1 cellular context compared by ENCODE assay signal in the genomic region with DNA sequence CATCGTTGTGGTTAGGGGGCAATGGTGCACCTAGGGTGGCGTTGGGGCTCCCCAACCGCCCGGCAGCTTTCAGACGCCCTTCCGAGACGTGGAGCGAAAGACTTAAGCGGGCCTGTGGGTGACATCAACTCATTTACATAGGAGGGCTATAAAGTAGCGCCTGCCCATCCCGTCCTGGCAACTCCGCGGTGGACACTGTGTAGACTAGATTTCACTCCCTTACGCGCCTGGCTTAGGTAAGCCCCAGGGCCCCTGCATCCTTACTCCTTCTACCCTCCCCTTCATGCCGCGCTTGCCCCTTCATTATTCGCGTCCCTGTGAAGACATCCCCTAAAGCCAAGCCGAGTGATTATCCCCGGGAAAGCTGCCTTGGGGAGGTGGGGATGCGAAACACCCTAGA.
TF ChIP-seq lines count a peak whose summit lies in the region.

No MANE protein-coding gene starts in this region.

TF ChIP-seq in H1, 55 proteins besides CTCF, POLR2A, EP300 and RAD21:
- no peak for TF ChIP-seq YY1 (IDR thresholded peaks at IDR 0.05; ENCODE audit: low read depth, low read length)
- TF ChIP-seq SP2 (IDR thresholded peaks at IDR 0.05; ENCODE audit: low read length), result no peak
- no peak for TF ChIP-seq CREB1 (IDR thresholded peaks at IDR 0.05)
- 0 out of 2 replicates have a peak, but pooled peaks have one; percentile 35 for TF ChIP-seq POLR2AphosphoS5 (IDR thresholded peaks at IDR 0.05; ENCODE audit: low read depth, low read length)
